28 cellular contexts compared by ENCODE assay signal in the genomic region with DNA sequence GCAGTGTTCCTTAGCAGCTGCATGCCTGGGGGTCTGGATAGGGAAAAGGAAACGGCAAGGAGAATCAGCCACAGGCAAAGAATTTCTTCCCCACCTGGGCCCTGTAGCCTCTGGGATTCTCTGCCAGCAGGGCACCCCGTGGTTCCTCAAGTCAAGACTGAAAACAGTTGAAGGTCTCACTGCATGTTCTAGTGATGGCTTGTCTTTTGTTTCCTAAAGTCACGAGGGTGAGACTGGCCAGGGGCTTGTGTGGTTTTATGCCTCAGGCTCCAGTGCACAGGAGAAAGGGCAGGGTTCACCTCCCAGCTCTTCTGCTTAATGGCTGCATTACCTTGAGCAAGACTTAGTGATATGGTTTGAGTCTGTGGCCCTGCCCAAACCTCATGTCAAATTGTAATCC. TPM values are rescaled to one million over a fixed set of nuclear protein-coding genes. Genes with fewer than 3 reads are reported as not detected.
"Had no signal": no experiment of that assay in that cellular context is flagged by ENCODE, and none has a peak within 500 bp of the region (broad histone marks: within the 10 kb centered on the region; RNA-seq: fewer than 3 reads in every experiment).

No MANE protein-coding gene starts in this region.

- H3K4me3 Mint-ChIP-seq: mesothelial cell of epicardium; naive B cell; natural killer cell; nephron progenitor cell; stimulated activated naive B cell treated with anti-CD40 and anti-IgM and Interleukin-4, amounts not matched to agents 10 μg/mL and 1 μg/mL and 100 μg/mL, for 72 hours had no signal

- H3K27me3 Mint-ChIP-seq: stimulated activated naive B cell treated with anti-CD40 and anti-IgM and Interleukin-4, amounts not matched to agents 10 μg/mL and 1 μg/mL and 100 μg/mL, for 72 hours had no signal

- DNase-seq: islet precursor cell; left ventricle myocardium inferior; mesendoderm; naive B cell; natural killer cell; nephron progenitor cell; nucleus accumbens; psoas muscle; right lobe of liver; stimulated activated CD4-positive, alpha-beta T cell treated with anti-CD3 and anti-CD28 coated beads, Interleukin-12 subunit alpha, Interleukin-12 subunit beta, amount 100 ng/mL, for 4 hours; stimulated activated CD4-positive, alpha-beta T cell treated with anti-CD3 and anti-CD28 coated beads, Interleukin-15, amount 100 ng/mL, for 24 hours; stimulated activated CD4-positive, alpha-beta T cell treated with anti-CD3 and anti-CD28 coated beads, Interleukin-2, amount 100 ng/mL, for 24 hours; stimulated activated CD4-positive, alpha-beta T cell treated with anti-CD3 and anti-CD28 coated beads, Interleukin-4, amount 100 ng/mL, for 1 hour; stimulated activated naive B cell treated with anti-CD40 and anti-IgM and Interleukin-4, amounts not matched to agents 10 μg/mL and 1 μg/mL and 100 μg/mL, for 72 hours; stimulated activated naive CD8-positive, alpha-beta T cell treated with anti-CD3 and anti-CD28 coated beads, Interleukin-15, Interleukin-2, amounts not matched to agents 100 U/mL and 50 U/mL, for 24 hours; stomach; testis; thyroid gland; transverse colon; upper lobe of right lung had no signal

- H3K4me2 ChIP-seq: hepatocyte, smooth muscle cell had no signal

- H3K9me3 ChIP-seq: left ventricle myocardium inferior, psoas muscle, right atrium auricular region, right lobe of liver, stomach, testis, thyroid gland, transverse colon, upper lobe of right lung had no signal

- ATAC-seq: natural killer cell; psoas muscle; right lobe of liver; stimulated activated naive B cell treated with anti-CD40 and anti-IgM and Interleukin-4, amounts not matched to agents 10 μg/mL and 1 μg/mL and 100 μg/mL, for 72 hours; stimulated activated naive CD8-positive, alpha-beta T cell treated with anti-CD3 and anti-CD28 coated beads, Interleukin-15, Interleukin-2, amounts not matched to agents 100 U/mL and 50 U/mL, for 24 hours; upper lobe of right lung had no signal

- H3K36me3 ChIP-seq: left ventricle myocardium inferior, right atrium auricular region, right lobe of liver, stomach, thyroid gland, transverse colon, upper lobe of right lung had no signal

- H3K79me2 ChIP-seq: hepatocyte, parathyroid adenoma had no signal

- H3K4me1 Mint-ChIP-seq: mesothelial cell of epicardium; naive B cell; natural killer cell; nephron progenitor cell; stimulated activated naive B cell treated with anti-CD40 and anti-IgM and Interleukin-4, amounts not matched to agents 10 μg/mL and 1 μg/mL and 100 μg/mL, for 72 hours had no signal

- H3K27me3 ChIP-seq: hepatocyte, right atrium auricular region, right lobe of liver, stomach, testis, thyroid gland, transverse colon, upper lobe of right lung had no signal

- FAIRE-seq: urothelium cell line had no signal

- H3K36me3 Mint-ChIP-seq: mesothelial cell of epicardium; naive B cell; natural killer cell; stimulated activated naive B cell treated with anti-CD40 and anti-IgM and Interleukin-4, amounts not matched to agents 10 μg/mL and 1 μg/mL and 100 μg/mL, for 72 hours had no signal

- H3K4me1 ChIP-seq: parathyroid adenoma, psoas muscle, right lobe of liver, testis, upper lobe of right lung had no signal

- H3K9ac ChIP-seq: parathyroid adenoma had no signal

- H3K27ac Mint-ChIP-seq: mesothelial cell of epicardium; natural killer cell; nephron progenitor cell; stimulated activated naive B cell treated with anti-CD40 and anti-IgM and Interleukin-4, amounts not matched to agents 10 μg/mL and 1 μg/mL and 100 μg/mL, for 72 hours had no signal

- H3K4me3 ChIP-seq: hepatocyte, left ventricle myocardium inferior, lung, psoas muscle, right atrium auricular region, right lobe of liver, smooth muscle cell, stomach, testis, thyroid gland, transverse colon, upper lobe of right lung had no signal

- H3K27ac ChIP-seq: hepatocyte, left ventricle myocardium inferior, parathyroid adenoma, psoas muscle, right atrium auricular region, right lobe of liver, stomach, testis, thyroid gland, transverse colon, upper lobe of right lung had no signal

- H2AFZ ChIP-seq: hepatocyte, parathyroid adenoma had no signal

RNA-seq across cellular contexts. Expression of a gene that starts 53.2 kb away (rescaled TPM):
- total RNA-seq: mononuclear cell, right atrium auricular region, upper lobe of right lung had no signal
